11 cellular contexts compared by ENCODE assay signal in genomic region chr1:111920221-111921024, GRCh38.
DNase-seq lines count a peak whose midpoint lies in the region; ATAC-seq, FAIRE-seq and TF ChIP-seq lines count a peak whose summit lies in the region.
"Had no signal": no experiment of that assay in that cellular context is flagged by ENCODE, and none has a peak within 500 bp of the region (broad histone marks: within the 10 kb centered on the region; RNA-seq: fewer than 3 reads in every experiment).

No MANE protein-coding gene starts in this region.

- no peak overlapping the region for H3K27ac ChIP-seq in HepG2 (ENCODE audit: extremely low read length, insufficient read depth, low read length)
- H3K27ac ChIP-seq: neutrophil had no signal

- no peak for TF ChIP-seq POLR2A in HepG2 (IDR thresholded peaks at IDR 0.05; ENCODE audit: insufficient read depth in 1 of 2, low read depth in 2 of 2, low read length in 2 of 2)

- intact Hi-C loops in HepG2 (cut with micrococcal nuclease; ENCODE audit: unreplicated experiment), result no loop called here

- H3K9ac ChIP-seq in HepG2 (ENCODE audit: insufficient read depth, low read depth, low read length), result no peak overlapping the region

- TF ChIP-seq CTCF in fibroblast of pulmonary artery (IDR thresholded peaks at IDR 0.05; ENCODE audit: low read length, missing control alignments), result no peak
- no peak for TF ChIP-seq CTCF in HepG2 (CRISPR knock-in tag; IDR thresholded peaks at IDR 0.05)

- no peaks in the 10 kb centered on the region for H3K36me3 ChIP-seq in HepG2 (replicated peaks in 1 of 2; ENCODE audit: control insufficient read depth in 1 of 2, insufficient read depth in 2 of 2, low read length in 2 of 2)
- H3K36me3 ChIP-seq: neutrophil had no signal

- H3K4me2 ChIP-seq in HepG2 (ENCODE audit: low read depth, low read length), result no peak overlapping the region

- TF ChIP-seq RAD21 in HepG2 (CRISPR knock-in tag; IDR thresholded peaks at IDR 0.05), result no peak

- CTCF ChIA-PET in HepG2 (lab: Yijun Ruan, JAX; ENCODE audit: low intra/inter-chr PET ratio, low total read pairs), result no interaction called here

- BruUV-seq in HepG2 (replicated peaks; lab: Mats Ljungman, UMichigan), result no TSS peak

- no peaks in the 10 kb centered on the region for H3K27me3 ChIP-seq in HepG2 (ENCODE audit: control insufficient read depth in 1 of 2, insufficient read depth in 2 of 2, low read length in 2 of 2)

- H3K79me2 ChIP-seq in HepG2 (ENCODE audit: insufficient read depth, low read length), result no peaks in the 10 kb centered on the region

- WGBS in HepG2 (ENCODE audit: low lambda C conversion rate), result 12% methylated on average over 8 of the region's 11 CpGs

- no peak overlapping the region for H3K4me3 ChIP-seq in fibroblast of pulmonary artery (replicated peaks; ENCODE audit: low read depth, low read length)
- no peak overlapping the region for H3K4me3 ChIP-seq in HepG2 (replicated peaks in 1 of 3; ENCODE audit: insufficient read depth in 1 of 3, low read depth in 2 of 3, low read length in 3 of 3)

- FAIRE-seq in HepG2 (lab: Jason Lieb, UNC), result no peak
- FAIRE-seq: GM18507 had no signal

- TF ChIP-seq EP300 in HepG2 (IDR thresholded peaks at IDR 0.05; ENCODE audit: low read depth in 2 of 2, low read length in 2 of 2) (no peak), HepG2 (CRISPR knock-in tag; IDR thresholded peaks at IDR 0.05; ENCODE audit: borderline replicate concordance) (no peak)

- ATAC-seq in HG03571 (IDR thresholded peaks at IDR 0.05; ENCODE audit: unreplicated experiment) (no peak), HepG2 (no peak), HG03354 (IDR thresholded peaks at IDR 0.05; ENCODE audit: poor library complexity, severe bottlenecking, unreplicated experiment) (no peak), HG02763 (IDR thresholded peaks at IDR 0.05; ENCODE audit: unreplicated experiment) (no peak)

- in situ Hi-C loops in G401 (cut with HindIII; ENCODE audit: low sequenced_read_pairs), result no loop called here
- in situ Hi-C loops in HepG2 (cut with HindIII; ENCODE audit: extremely low pct_ligation_motif_present, low pct_unique_long_range_greater_than_20kb), result no loop called here

- H2AFZ ChIP-seq in HepG2 (ENCODE audit: low read length), result no peak overlapping the region

- no peaks in the 10 kb centered on the region for H3K9me3 ChIP-seq in HepG2 (ENCODE audit: low read length)
- H3K9me3 ChIP-seq: neutrophil had no signal

- H4K20me1 ChIP-seq in HepG2 (ENCODE audit: insufficient read depth, low read length), result no peaks in the 10 kb centered on the region

- DNase-seq in G401 (ENCODE audit: low spot score) (peak; percentile 98), NCI-H446 treated with DMSO at 0.1 percent for 48 hours (lab: John Stamatoyannopoulos, UW) (peak; percentile 96), fibroblast of pulmonary artery (ENCODE audit: low read depth) (peak; percentile 23), putamen (ENCODE audit: low spot score) (peak; percentile 38), HepG2 (ENCODE audit: low spot score) (no peak)
- DNase-seq: activated naive CD4-positive, alpha-beta T cell treated with Interleukin-2 at 50 U/mL for 16 hours had no signal

- no peaks in the 10 kb centered on the region for H3K4me1 ChIP-seq in HepG2 (ENCODE audit: insufficient read depth, low read length)

- POLR2A ChIA-PET in HepG2 (lab: Yijun Ruan, JAX), result no interaction called here

TF ChIP-seq in HepG2, 621 proteins besides CTCF, POLR2A, EP300 and RAD21:
- TF ChIP-seq ZNF512 (CRISPR knock-in tag; IDR thresholded peaks at IDR 0.05), result no peak
- no peak for TF ChIP-seq TMF1 (CRISPR knock-in tag; IDR thresholded peaks at IDR 0.05; ENCODE audit: low read depth)
- no peak for TF ChIP-seq ZFP36L2 (CRISPR knock-in tag; IDR thresholded peaks at IDR 0.05)
- no peak for TF ChIP-seq SAFB2 (CRISPR knock-in tag; IDR thresholded peaks at IDR 0.05; ENCODE audit: borderline replicate concordance, low read depth)
- TF ChIP-seq ZNF713 (CRISPR knock-in tag; IDR thresholded peaks at IDR 0.05), result no peak
- TF ChIP-seq REST (IDR thresholded peaks at IDR 0.05; ENCODE audit: borderline replicate concordance in 1 of 2, low read depth in 1 of 2, low read length in 2 of 2), result 0 out of 4 replicates have a peak, but pooled peaks of 1 of the 2 experiments have one; percentile 13
- TF ChIP-seq SMAD3 (CRISPR knock-in tag; IDR thresholded peaks at IDR 0.05), result no peak
